1 cellular context compared by ENCODE assay signal in the genomic region with DNA sequence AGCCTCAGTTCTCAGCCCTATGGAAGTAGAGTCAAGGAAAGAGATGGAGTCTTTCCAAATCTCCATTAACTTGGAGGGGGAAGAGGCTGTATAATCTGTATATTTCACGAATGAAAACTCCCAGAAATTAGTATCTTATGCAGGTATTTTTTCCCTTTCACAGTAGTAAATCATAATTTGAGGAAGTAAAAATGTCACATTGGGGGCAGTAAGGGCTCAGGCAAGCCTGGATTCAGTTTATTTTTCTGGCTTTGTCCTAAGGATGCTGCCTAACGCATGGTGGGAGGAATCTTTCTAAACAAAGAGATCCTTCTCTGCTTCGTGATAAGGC.
TF ChIP-seq lines count a peak whose summit lies in the region.

No MANE protein-coding gene starts in this region.

TF ChIP-seq in HepG2, 621 proteins besides CTCF, POLR2A, EP300 and RAD21 (continued from another document):
- TF ChIP-seq, protein P1, sequence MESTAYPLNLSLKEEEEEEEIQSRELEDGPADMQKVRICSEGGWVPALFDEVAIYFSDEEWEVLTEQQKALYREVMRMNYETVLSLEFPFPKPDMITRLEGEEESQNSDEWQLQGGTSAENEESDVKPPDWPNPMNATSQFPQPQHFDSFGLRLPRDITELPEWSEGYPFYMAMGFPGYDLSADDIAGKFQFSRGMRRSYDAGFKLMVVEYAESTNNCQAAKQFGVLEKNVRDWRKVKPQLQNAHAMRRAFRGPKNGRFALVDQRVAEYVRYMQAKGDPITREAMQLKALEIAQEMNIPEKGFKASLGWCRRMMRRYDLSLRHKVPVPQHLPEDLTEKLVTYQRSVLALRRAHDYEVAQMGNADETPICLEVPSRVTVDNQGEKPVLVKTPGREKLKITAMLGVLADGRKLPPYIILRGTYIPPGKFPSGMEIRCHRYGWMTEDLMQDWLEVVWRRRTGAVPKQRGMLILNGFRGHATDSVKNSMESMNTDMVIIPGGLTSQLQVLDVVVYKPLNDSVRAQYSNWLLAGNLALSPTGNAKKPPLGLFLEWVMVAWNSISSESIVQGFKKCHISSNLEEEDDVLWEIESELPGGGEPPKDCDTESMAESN (CRISPR knock-in tag; conservative IDR thresholded peaks at IDR 0.05): no peak
- TF ChIP-seq, protein P2, sequence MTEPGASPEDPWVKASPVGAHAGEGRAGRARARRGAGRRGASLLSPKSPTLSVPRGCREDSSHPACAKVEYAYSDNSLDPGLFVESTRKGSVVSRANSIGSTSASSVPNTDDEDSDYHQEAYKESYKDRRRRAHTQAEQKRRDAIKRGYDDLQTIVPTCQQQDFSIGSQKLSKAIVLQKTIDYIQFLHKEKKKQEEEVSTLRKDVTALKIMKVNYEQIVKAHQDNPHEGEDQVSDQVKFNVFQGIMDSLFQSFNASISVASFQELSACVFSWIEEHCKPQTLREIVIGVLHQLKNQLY (CRISPR knock-in tag; IDR thresholded peaks at IDR 0.05): no peak
- TF ChIP-seq DNMT1 (CRISPR knock-in tag; IDR thresholded peaks at IDR 0.05): no peak
